Comparison of ENCODE assay signal across 4 cellular contexts in genomic region chr14:94409430-94409829, GRCh38. TPM values are rescaled to one million over a fixed set of nuclear protein-coding genes. Genes with fewer than 3 reads are reported as not detected.
"Had no signal": no experiment of that assay in that cellular context is flagged by ENCODE, and none has a peak within 500 bp of the region (broad histone marks: within the 10 kb centered on the region; RNA-seq: fewer than 3 reads in every experiment).

No MANE protein-coding gene starts in this region.

RNA-seq across cellular contexts. Expression of gene SERPINA1, which starts 21.0 kb away (rescaled TPM):
- total RNA-seq: LHCN-M2 had no signal

RNA-seq across cellular contexts. Expression of gene SERPINA2, which starts 42.9 kb away (rescaled TPM):
- total RNA-seq: LHCN-M2, M059J, MCF 10A, NCI-H460 had no signal

RNA-seq across cellular contexts. Expression of gene SERPINA11, which starts 43.2 kb away (rescaled TPM):
- total RNA-seq: LHCN-M2, M059J, MCF 10A, NCI-H460 had no signal
